Comparison of ENCODE assay signal across 9 cellular contexts in the genomic region with DNA sequence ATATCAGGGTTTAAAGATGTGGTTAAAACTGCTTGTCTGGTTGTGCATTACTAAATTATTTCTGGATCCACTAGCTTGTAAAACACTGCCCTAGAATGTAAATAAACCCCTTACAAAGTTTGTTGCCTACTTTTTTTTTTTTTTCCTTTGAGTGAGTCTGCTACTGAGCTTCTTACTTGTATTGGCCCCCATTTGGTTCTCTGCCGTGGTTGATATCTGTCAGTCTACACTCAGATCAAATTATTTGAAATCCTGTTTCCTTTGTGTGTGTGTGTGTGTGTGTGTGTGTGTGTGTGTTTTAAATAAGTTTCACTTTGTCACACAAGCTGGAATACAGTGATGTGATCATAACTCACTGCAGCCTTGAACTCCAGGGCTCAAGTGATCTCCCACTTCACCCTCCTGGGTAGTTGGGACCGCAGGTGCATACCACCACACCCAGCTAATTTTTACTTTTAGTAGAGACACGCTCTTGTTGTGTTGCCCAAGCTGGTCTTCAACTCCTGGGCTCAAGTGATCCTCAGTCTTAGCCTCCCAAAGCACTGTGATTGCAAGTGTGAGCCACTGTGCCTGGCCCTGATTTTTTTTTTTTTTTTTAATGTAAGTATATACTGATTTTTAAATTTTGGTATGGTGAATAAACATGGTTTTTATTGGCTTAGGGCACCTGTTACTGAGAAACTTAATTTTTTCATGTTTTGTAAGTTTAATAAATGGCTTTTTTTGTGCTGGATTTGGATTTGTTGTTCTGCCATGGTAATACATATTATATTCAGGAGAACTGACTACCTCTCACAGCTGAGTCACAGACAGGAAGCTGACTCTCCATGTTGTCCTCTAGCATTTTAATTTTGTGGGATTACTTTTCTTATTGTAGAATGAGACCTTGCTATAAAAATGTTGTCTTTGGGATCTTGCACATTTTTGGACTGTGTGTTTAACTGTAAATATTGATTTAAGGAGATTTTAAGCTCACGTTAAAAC. TPM values are rescaled to one million over a fixed set of nuclear protein-coding genes. Genes with fewer than 3 reads are reported as not detected.
DNase-seq lines count a peak whose midpoint lies in the region; ATAC-seq and TF ChIP-seq lines count a peak whose summit lies in the region.
"Had no signal": no experiment of that assay in that cellular context is flagged by ENCODE, and none has a peak within 500 bp of the region (broad histone marks: within the 10 kb centered on the region; RNA-seq: fewer than 3 reads in every experiment).

No MANE protein-coding gene starts in this region.

- H3K27ac Mint-ChIP-seq in activated naive CD4-positive, alpha-beta T cell treated with anti-CD3 and anti-CD28 coated beads, Interleukin-2, amount 10 ng/mL, durations not matched to agents 7 days and 5 days: peak overlapping the region; percentile 19
- H3K27ac Mint-ChIP-seq in activated T-helper 2 cell treated with anti-CD3 and anti-CD28 coated beads, Interferon-gamma antibody, Interleukin-2, Interleukin-4, amounts not matched to agents 10 μg/mL and 5 μg/mL and 100 μg/mL, durations not matched to agents 14 hours and 24 hours and 36 hours: peak overlapping the region; percentile 38

- CTCF ChIA-PET in activated naive CD4-positive, alpha-beta T cell treated with anti-CD3 and anti-CD28 coated beads, Interleukin-2, amount 10 ng/mL, durations not matched to agents 7 days and 5 days (lab: Charles Lee): interaction anchor here (0.6 to 1.4 kb wide), 4 partner anchors 13 to 439 kb away, joined by 3 to 5 read pairs (median 3); no protein-coding TSS in a partner anchor

- H3K4me2 ChIP-seq in hepatocyte: peak overlapping the region; percentile 4

- H3K4me3 Mint-ChIP-seq in activated naive CD4-positive, alpha-beta T cell treated with anti-CD3 and anti-CD28 coated beads, Interleukin-2, amount 10 ng/mL, durations not matched to agents 7 days and 5 days: no peak overlapping the region
- no peak overlapping the region for H3K4me3 Mint-ChIP-seq in activated T-helper 2 cell treated with anti-CD3 and anti-CD28 coated beads, Interferon-gamma antibody, Interleukin-2, Interleukin-4, amounts not matched to agents 10 μg/mL and 5 μg/mL and 100 μg/mL, durations not matched to agents 14 hours and 24 hours and 36 hours (ENCODE audit: low read depth)

- no peaks in the 10 kb centered on the region for H3K9me2 ChIP-seq in hepatocyte (replicated peaks; ENCODE audit: insufficient read depth)

- no peak for DNase-seq in activated naive CD4-positive, alpha-beta T cell treated with anti-CD3 and anti-CD28 coated beads, Interleukin-2, amount 10 ng/mL, durations not matched to agents 7 days and 5 days
- no peak for DNase-seq in activated naive CD4-positive, alpha-beta T cell treated with anti-CD3 and anti-CD28 coated beads, Interleukin-2, amount 50 U/mL, for 16 hours
- no peak for DNase-seq in activated T-helper 2 cell treated with anti-CD3 and anti-CD28 coated beads, Interferon-gamma antibody, Interleukin-2, Interleukin-4, amounts not matched to agents 10 μg/mL and 5 μg/mL and 100 μg/mL, durations not matched to agents 14 hours and 24 hours and 36 hours (ENCODE audit: low spot score)
- DNase-seq in hepatocyte (ENCODE audit: low spot score) (no peak), thoracic aorta (ENCODE audit: low spot score) (no peak), NCI-H748 (lab: John Stamatoyannopoulos, UW; ENCODE audit: unreplicated experiment) (no peak), thyroid gland (no peak)
- DNase-seq: OCI-M1 had no signal

- peaks cover 67% of the 10 kb centered on the region for H3K4me1 ChIP-seq in hepatocyte (ENCODE audit: insufficient read depth)
- peaks cover 39 to 62% of the 10 kb centered on the region in 2 donors for H3K4me1 ChIP-seq in thoracic aorta (ENCODE audit: control insufficient read depth in 1 of 2, low read depth in 2 of 2)
- peaks cover 12 to 35% of the 10 kb centered on the region in 2 donors for H3K4me1 ChIP-seq in thyroid gland

- TF ChIP-seq CTCF in hepatocyte (IDR thresholded peaks at IDR 0.05; ENCODE audit: poor library complexity): no peak
- no peak for TF ChIP-seq CTCF in thoracic aorta (IDR thresholded peaks at IDR 0.05)
- no peak for TF ChIP-seq CTCF in thyroid gland (IDR thresholded peaks at IDR 0.05)

- H3K36me3 Mint-ChIP-seq in activated naive CD4-positive, alpha-beta T cell treated with anti-CD3 and anti-CD28 coated beads, Interleukin-2, amount 10 ng/mL, durations not matched to agents 7 days and 5 days: peaks cover 32% of the 10 kb centered on the region
- peaks cover 5% of the 10 kb centered on the region for H3K36me3 Mint-ChIP-seq in activated T-helper 2 cell treated with anti-CD3 and anti-CD28 coated beads, Interferon-gamma antibody, Interleukin-2, Interleukin-4, amounts not matched to agents 10 μg/mL and 5 μg/mL and 100 μg/mL, durations not matched to agents 14 hours and 24 hours and 36 hours (ENCODE audit: low read depth)

- H3K36me3 ChIP-seq in hepatocyte (replicated peaks; ENCODE audit: insufficient read depth, low read depth) (no peaks in the 10 kb centered on the region), thoracic aorta (no peaks in the 10 kb centered on the region), thyroid gland (no peaks in the 10 kb centered on the region)

- H3K27me3 ChIP-seq in hepatocyte (no peaks in the 10 kb centered on the region), thoracic aorta (replicated peaks; ENCODE audit: insufficient read depth) (no peaks in the 10 kb centered on the region), thyroid gland (no peaks in the 10 kb centered on the region)

- WGBS in hepatocyte (ENCODE audit: low lambda C conversion rate, missing lambda C conversion rate): 74% methylated on average over 4 of the region's 4 CpGs
- WGBS in thyroid gland, 2 donors: 80 to 88% methylated on average over 4 of the region's 4 CpGs

- intact Hi-C loops in activated T-helper 2 cell treated with anti-CD3 and anti-CD28 coated beads, Interferon-gamma antibody, Interleukin-2, Interleukin-4, amounts not matched to agents 10 μg/mL and 5 μg/mL and 100 μg/mL, durations not matched to agents 14 hours and 24 hours and 36 hours (cut with micrococcal nuclease): no loop called here
- intact Hi-C loops in thyroid gland (cut with DNase I): no loop called here

- no peaks in the 10 kb centered on the region for H3K9me3 ChIP-seq in hepatocyte (ENCODE audit: low read depth)
- H3K9me3 ChIP-seq in thoracic aorta: no peaks in the 10 kb centered on the region
- no peaks in the 10 kb centered on the region for H3K9me3 ChIP-seq in thyroid gland

- TF ChIP-seq POLR2A in thyroid gland (IDR thresholded peaks at IDR 0.05): no peak

- peaks cover 58% of the 10 kb centered on the region for H3K4me1 Mint-ChIP-seq in activated naive CD4-positive, alpha-beta T cell treated with anti-CD3 and anti-CD28 coated beads, Interleukin-2, amount 10 ng/mL, durations not matched to agents 7 days and 5 days
- peaks cover 37% of the 10 kb centered on the region for H3K4me1 Mint-ChIP-seq in activated T-helper 2 cell treated with anti-CD3 and anti-CD28 coated beads, Interferon-gamma antibody, Interleukin-2, Interleukin-4, amounts not matched to agents 10 μg/mL and 5 μg/mL and 100 μg/mL, durations not matched to agents 14 hours and 24 hours and 36 hours (ENCODE audit: low read depth)

- H3K27ac ChIP-seq in hepatocyte: peak overlapping the region; percentile 78
- H3K27ac ChIP-seq in thoracic aorta: peak overlapping the region; percentile 54 to 60
- no peak overlapping the region for H3K27ac ChIP-seq in thyroid gland

- H2AFZ ChIP-seq in hepatocyte: no peak overlapping the region

- H3K9me3 Mint-ChIP-seq in activated naive CD4-positive, alpha-beta T cell treated with anti-CD3 and anti-CD28 coated beads, Interleukin-2, amount 10 ng/mL, durations not matched to agents 7 days and 5 days: no peaks in the 10 kb centered on the region
- no peaks in the 10 kb centered on the region for H3K9me3 Mint-ChIP-seq in activated T-helper 2 cell treated with anti-CD3 and anti-CD28 coated beads, Interferon-gamma antibody, Interleukin-2, Interleukin-4, amounts not matched to agents 10 μg/mL and 5 μg/mL and 100 μg/mL, durations not matched to agents 14 hours and 24 hours and 36 hours

- H4K20me1 ChIP-seq in hepatocyte (ENCODE audit: insufficient read depth, poor library complexity, severe bottlenecking): peaks cover 61% of the 10 kb centered on the region

- H3K4me3 ChIP-seq in hepatocyte (no peak overlapping the region), thoracic aorta (no peak overlapping the region), thyroid gland (replicated peaks in 1 of 3) (no peak overlapping the region)

- peak; percentile 31 for ATAC-seq in thoracic aorta (ENCODE audit: insufficient number of reproducible peaks, low FRiP score, low read depth)
- ATAC-seq in HG02884 (IDR thresholded peaks at IDR 0.05; ENCODE audit: unreplicated experiment): no peak

- H3K27me3 Mint-ChIP-seq in activated naive CD4-positive, alpha-beta T cell treated with anti-CD3 and anti-CD28 coated beads, Interleukin-2, amount 10 ng/mL, durations not matched to agents 7 days and 5 days: no peaks in the 10 kb centered on the region
- H3K27me3 Mint-ChIP-seq in activated T-helper 2 cell treated with anti-CD3 and anti-CD28 coated beads, Interferon-gamma antibody, Interleukin-2, Interleukin-4, amounts not matched to agents 10 μg/mL and 5 μg/mL and 100 μg/mL, durations not matched to agents 14 hours and 24 hours and 36 hours (ENCODE audit: low read depth): no peaks in the 10 kb centered on the region

- H3K79me2 ChIP-seq in hepatocyte: peaks cover 80% of the 10 kb centered on the region

RNA-seq across cellular contexts. Expression of gene MAP4K4, which starts 48.5 kb away (rescaled TPM):
- 36.8 and 40.6 TPM in 2 replicates for total RNA-seq in activated T-helper 2 cell treated with anti-CD3 and anti-CD28 coated beads, Interferon-gamma antibody, Interleukin-2, Interleukin-4, amounts not matched to agents 10 μg/mL and 5 μg/mL and 100 μg/mL, durations not matched to agents 14 hours and 24 hours and 36 hours
- total RNA-seq in hepatocyte: 75.5 and 84.4 TPM in 2 replicates
- 59.1 and 60.6 TPM in 2 replicates for polyA plus RNA-seq in hepatocyte
- total RNA-seq in thoracic aorta: 100 to 1,000 TPM in 1 of 2 donors, 10 to 100 TPM in 1; 60.1 to 147 TPM
- total RNA-seq in thyroid gland: 10 to 100 TPM; 33.8 to 47.3 (median 35.7) TPM

Comparison
In these comparisons a context has a peak if more than half of its experiments do, and no peak if none do; other contexts are left out.
1. H3K27ac ChIP-seq: peak in hepatocyte (single experiment) and thoracic aorta (2 of 2); none in thyroid gland (0 of 3).